Comparison of ENCODE assay signal across 10 cellular contexts in genomic region chr6:52664991-52665686, GRCh38. TPM values are rescaled to one million over a fixed set of nuclear protein-coding genes. Genes with fewer than 3 reads are reported as not detected.
DNase-seq lines count a peak whose midpoint lies in the region; ATAC-seq and TF ChIP-seq lines count a peak whose summit lies in the region.
"Had no signal": no experiment of that assay in that cellular context is flagged by ENCODE, and none has a peak within 500 bp of the region (broad histone marks: within the 10 kb centered on the region; RNA-seq: fewer than 3 reads in every experiment).

No MANE protein-coding gene starts in this region.

- H3K36me3 ChIP-seq in right atrium auricular region (no peaks in the 10 kb centered on the region), brain microvascular endothelial cell (replicated peaks) (no peaks in the 10 kb centered on the region), mesenchymal stem cell (ENCODE audit: control insufficient read depth in 1 of 2, insufficient read depth in 2 of 2, low read depth in 1 of 2, low read length in 2 of 2) (peaks cover 0 to 22% of the 10 kb centered on the region in 2 experiments)

- TF ChIP-seq CTCF in right atrium auricular region (IDR thresholded peaks at IDR 0.05), result no peak
- no peak for TF ChIP-seq CTCF in brain microvascular endothelial cell (IDR thresholded peaks at IDR 0.05; ENCODE audit: low read depth, low read length, missing control alignments)

- intact Hi-C loops in left ventricle myocardium superior (cut with micrococcal nuclease), result no loop called here

- H2BK12ac ChIP-seq in mesenchymal stem cell (ENCODE audit: low read length in 2 of 2), result no peak overlapping the region

- H2BK5ac ChIP-seq in mesenchymal stem cell (ENCODE audit: low read depth, low read length, poor library complexity, severe bottlenecking), result no peak overlapping the region

- no peak overlapping the region for H4K8ac ChIP-seq in mesenchymal stem cell (ENCODE audit: low read length)

- no peak for DNase-seq in right atrium auricular region (ENCODE audit: low spot score)
- no peak for DNase-seq in left ventricle myocardium superior
- no peak for DNase-seq in brain microvascular endothelial cell
- DNase-seq in mesenchymal stem cell, result peak; percentile 28
- no peak for DNase-seq in NCI-H345 treated with DMSO at 0.1 percent for 48 hours (lab: John Stamatoyannopoulos, UW; ENCODE audit: unreplicated experiment)
- DNase-seq in mucosa of gallbladder (ENCODE audit: low spot score), result no peak
- DNase-seq in NCI-H146 (lab: John Stamatoyannopoulos, UW), result no peak
- DNase-seq in activated gamma-delta T cell (lab: John Stamatoyannopoulos, UW), result no peak
- DNase-seq: foreskin keratinocyte, SIG-M5 had no signal

- H3K27me3 ChIP-seq in right atrium auricular region, result no peaks in the 10 kb centered on the region
- H3K27me3 ChIP-seq in brain microvascular endothelial cell (replicated peaks), result no peaks in the 10 kb centered on the region
- H3K27me3 ChIP-seq in mesenchymal stem cell (ENCODE audit: control insufficient read depth in 1 of 2, insufficient read depth in 1 of 2, low read length in 2 of 2), result no peaks in the 10 kb centered on the region
- H3K27me3 ChIP-seq: foreskin keratinocyte had no signal

- H3K4ac ChIP-seq in mesenchymal stem cell (ENCODE audit: low read depth in 1 of 2, low read length in 2 of 2), result no peak overlapping the region

- ATAC-seq in left ventricle myocardium superior, result no peak

- H3K4me2 ChIP-seq in mesenchymal stem cell (ENCODE audit: low read length, poor library complexity, severe bottlenecking), result peak overlapping the region; percentile 77

- H3K9ac ChIP-seq in mesenchymal stem cell (ENCODE audit: low read length), result peak overlapping the region; percentile 85

- H3K9me3 ChIP-seq in right atrium auricular region (no peaks in the 10 kb centered on the region), mesenchymal stem cell (ENCODE audit: control insufficient read depth, low read length) (no peaks in the 10 kb centered on the region)

- no peak overlapping the region for H2BK120ac ChIP-seq in mesenchymal stem cell (ENCODE audit: low read depth, low read length)

- H3K27ac ChIP-seq in right atrium auricular region, result peak overlapping the region; percentile 75 to 76
- H3K27ac ChIP-seq in brain microvascular endothelial cell, result no peak overlapping the region
- H3K27ac ChIP-seq in mesenchymal stem cell (ENCODE audit: low read length, poor library complexity, severe bottlenecking), result no peak overlapping the region
- H3K27ac ChIP-seq: foreskin keratinocyte had no signal

- H2BK15ac ChIP-seq in mesenchymal stem cell (ENCODE audit: low read depth, poor library complexity, severe bottlenecking), result no peak overlapping the region

- in situ Hi-C loops in brain microvascular endothelial cell (cut with HindIII; ENCODE audit: low pct_ligation_motif_present, low sequenced_read_pairs), result loop anchor here (25.0 kb wide), 2 partner anchors 253 to 378 kb away; partner anchors contain the start of genes EFHC1 and MCM3

- H3K79me1 ChIP-seq in mesenchymal stem cell (replicated peaks; ENCODE audit: low read length, poor library complexity, severe bottlenecking), result peaks cover 25% of the 10 kb centered on the region

- peak overlapping the region in 1 of 2 experiments; percentile 90 for H3K18ac ChIP-seq in mesenchymal stem cell (ENCODE audit: low read depth in 1 of 2, low read length in 2 of 2)

- WGBS in mesenchymal stem cell, result 54% methylated on average over 9 of the region's 10 CpGs

- H2AK5ac ChIP-seq in mesenchymal stem cell (ENCODE audit: low read length, severe bottlenecking), result peak overlapping the region; percentile 40

- H3K14ac ChIP-seq in mesenchymal stem cell (ENCODE audit: low read length in 2 of 2), result peak overlapping the region in 1 of 2 experiments; percentile 2

- H3K4me3 ChIP-seq in right atrium auricular region (peak overlapping the region; percentile 65 to 76), brain microvascular endothelial cell (ENCODE audit: low read depth, low read length) (peak overlapping the region; percentile 73), mesenchymal stem cell (ENCODE audit: insufficient read depth in 1 of 2, low read depth in 1 of 2, low read length in 2 of 2) (peak overlapping the region; percentile 73 to 92)

- peak overlapping the region in 1 of 2 experiments; percentile 59 for H3K23ac ChIP-seq in mesenchymal stem cell (ENCODE audit: low read length in 2 of 2)

- no peak overlapping the region for H4K91ac ChIP-seq in mesenchymal stem cell (ENCODE audit: low read length)

- peaks cover 0 to 17% of the 10 kb centered on the region in 2 donors for H3K4me1 ChIP-seq in right atrium auricular region
- peaks cover 12% of the 10 kb centered on the region for H3K4me1 ChIP-seq in mesenchymal stem cell (ENCODE audit: control insufficient read depth, insufficient read depth, low read depth, low read length)
- H3K4me1 ChIP-seq: foreskin keratinocyte had no signal

- peak overlapping the region; percentile 29 for H2AFZ ChIP-seq in mesenchymal stem cell (ENCODE audit: low read depth, low read length)

RNA-seq across cellular contexts. Expression of gene TMEM14A, which starts 5.8 kb away (rescaled TPM):
- total RNA-seq in right atrium auricular region (10 to 100 TPM; 13.2 to 13.4 TPM), left ventricle myocardium superior (8.8 TPM), mucosa of gallbladder (35.2 TPM)
- polyA plus RNA-seq in mesenchymal stem cell (2013, experiment 1 of 2), result 28.7 TPM
- 32.6 TPM for polyA plus RNA-seq in mesenchymal stem cell (2013, experiment 2 of 2)

Comparison
In these comparisons a context has a peak if more than half of its experiments do, and no peak if none do; other contexts are left out.
1. H3K27ac ChIP-seq: peak in right atrium auricular region (2 of 2); none in brain microvascular endothelial cell (single experiment) and mesenchymal stem cell (single experiment).
2. Peak in every context shown above with its lines, with median percentiles within 50 percentile points of each other: H3K4me3 ChIP-seq.